8 cellular contexts compared by ENCODE assay signal in the genomic region with DNA sequence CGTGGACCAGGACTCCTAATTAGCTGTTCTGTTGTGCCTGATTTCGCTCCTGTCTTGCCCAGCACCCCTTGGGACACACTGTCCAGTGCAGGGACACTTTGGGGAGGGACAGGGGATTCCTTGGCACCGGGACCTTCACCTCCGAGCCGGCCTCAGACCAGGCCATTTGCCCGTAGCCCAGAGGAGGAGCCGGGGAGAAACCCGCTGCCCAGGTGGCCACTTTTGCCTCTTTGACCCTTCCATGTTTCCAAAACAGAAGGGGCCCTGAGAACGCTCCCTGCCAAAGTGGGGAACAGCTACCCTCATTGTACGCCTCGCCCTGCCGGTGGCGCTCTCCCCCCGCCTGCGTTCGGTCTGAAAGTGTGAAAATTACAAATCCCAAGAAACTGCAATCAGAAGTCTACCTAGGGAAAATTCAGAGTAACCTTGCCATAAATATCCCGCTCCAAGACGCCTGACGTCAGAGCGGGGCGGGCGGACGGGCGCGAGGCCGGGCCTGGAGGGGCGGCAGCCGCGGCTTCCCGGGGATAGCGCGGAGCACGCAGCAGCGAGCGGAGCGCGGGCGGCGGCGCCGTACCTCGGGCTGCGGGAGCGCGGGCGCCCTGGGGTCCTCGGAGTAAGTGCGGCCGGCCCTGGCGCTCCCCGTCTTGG. TPM values are rescaled to one million over a fixed set of nuclear protein-coding genes. Genes with fewer than 3 reads are reported as not detected.
DNase-seq lines count a peak whose midpoint lies in the region; ATAC-seq and TF ChIP-seq lines count a peak whose summit lies in the region.

A gene (plus strand): TSS at position 527 of the 651 bp plus-strand sequence. CDS start 63,927 bp downstream, outside the sequence.

- H3K27ac Mint-ChIP-seq in endodermal cell = no peak within 1 kb of the TSS

- H3K4me3 Mint-ChIP-seq in endodermal cell = peak within 1 kb of the TSS; percentile 60

- no peak within 1 kb of the TSS for H2AK5ac ChIP-seq in mesendoderm (ENCODE audit: low read length)

- H4K8ac ChIP-seq in mesendoderm (ENCODE audit: low read depth, low read length) = no peak within 1 kb of the TSS

- no peak within 1 kb of the TSS for H4K5ac ChIP-seq in mesendoderm (ENCODE audit: low read length)

- no peaks in the 10 kb centered on the region for H3K79me2 ChIP-seq in mesendoderm (ENCODE audit: control insufficient read depth, insufficient read depth, low read length)

- H3K23ac ChIP-seq in mesendoderm (ENCODE audit: low read length) = no peak within 1 kb of the TSS

- H3K56ac ChIP-seq in mesendoderm (ENCODE audit: low read length) = peak within 1 kb of the TSS; percentile 72

- H3K4me1 Mint-ChIP-seq in endodermal cell = peaks cover 4% of the 10 kb centered on the region

- H3K4me3 ChIP-seq in endodermal cell (ENCODE audit: low read length) (peak within 1 kb of the TSS; percentile 63), mesendoderm (ENCODE audit: low read length) (peak within 1 kb of the TSS; percentile 35), tibial artery (peak within 1 kb of the TSS; percentile 63 to 82)

- no peak within 1 kb of the TSS for H2BK15ac ChIP-seq in mesendoderm (replicated peaks; ENCODE audit: low read depth)

- no peak for ATAC-seq in HG03432 (IDR thresholded peaks at IDR 0.05; ENCODE audit: unreplicated experiment)

- H3K4me2 ChIP-seq in mesendoderm (ENCODE audit: low read length) = peak within 1 kb of the TSS; percentile 58

- H3K9me3 Mint-ChIP-seq in endodermal cell = no peaks in the 10 kb centered on the region

- H3K27me3 ChIP-seq in endodermal cell (ENCODE audit: control insufficient read depth, insufficient read depth, low read length, poor library complexity, severe bottlenecking) (peaks cover 30% of the 10 kb centered on the region), mesendoderm (ENCODE audit: insufficient read depth, low read length, poor library complexity) (no peaks in the 10 kb centered on the region), tibial artery (no peaks in the 10 kb centered on the region)

- H3K9me3 ChIP-seq in endodermal cell (ENCODE audit: control insufficient read depth, low read length) (no peaks in the 10 kb centered on the region), tibial artery (no peaks in the 10 kb centered on the region)

- H3K9ac ChIP-seq in endodermal cell (ENCODE audit: extremely low read depth, low read length, poor library complexity, severe bottlenecking) = no peak within 1 kb of the TSS
- peak within 1 kb of the TSS; percentile 64 for H3K9ac ChIP-seq in mesendoderm (ENCODE audit: low read length)

- no peak within 1 kb of the TSS for H2BK5ac ChIP-seq in mesendoderm (ENCODE audit: low read length)

- H3K18ac ChIP-seq in mesendoderm (ENCODE audit: low read length) = peak within 1 kb of the TSS; percentile 24

- no peaks in the 10 kb centered on the region for H3K36me3 ChIP-seq in endodermal cell (ENCODE audit: control insufficient read depth, insufficient read depth, low read length)
- no peaks in the 10 kb centered on the region for H3K36me3 ChIP-seq in mesendoderm (ENCODE audit: control insufficient read depth, insufficient read depth, low read length)
- no peaks in the 10 kb centered on the region for H3K36me3 ChIP-seq in tibial artery

- no peak within 1 kb of the TSS for H2BK120ac ChIP-seq in mesendoderm (ENCODE audit: low read depth, low read length)

- H3K36me3 Mint-ChIP-seq in endodermal cell (ENCODE audit: low read depth) = no peaks in the 10 kb centered on the region

- WGBS in endodermal cell (ENCODE audit: insufficient coverage in 1 of 2, insufficient read length in 1 of 2), 2 experiments = 7 to 18% methylated on average over 14 to 51 of the region's 51 CpGs
- WGBS in mesendoderm (ENCODE audit: extremely low coverage, insufficient coverage, low lambda C conversion rate) = no CpG with 5 or more reads among the region's 51 CpGs

- H3K4me1 ChIP-seq in endodermal cell (ENCODE audit: control insufficient read depth, insufficient read depth, low read length) (no peaks in the 10 kb centered on the region), mesendoderm (ENCODE audit: control insufficient read depth, low read depth, low read length) (no peaks in the 10 kb centered on the region), tibial artery (peaks cover 0 to 52% (median 30%) of the 10 kb centered on the region in 4 donors)

- H3K4ac ChIP-seq in mesendoderm (ENCODE audit: low read depth, low read length) = no peak within 1 kb of the TSS

- DNase-seq in AG08396 (ENCODE audit: low spot score) (peak; percentile 79), NCI-H1105 (lab: John Stamatoyannopoulos, UW) (peak; percentile 29), endodermal cell (peak; percentile 82), mesendoderm (peak; percentile 42), tibial artery (peak; percentile 63 to 89), SKM-1 (lab: John Stamatoyannopoulos, UW; ENCODE audit: unreplicated experiment) (no peak), HT-29 (ENCODE audit: low spot score) (no peak)

- TF ChIP-seq CTCF in endodermal cell (conservative IDR thresholded peaks at IDR 0.05) (no peak), tibial artery (IDR thresholded peaks at IDR 0.05) (peak in 1 of 2 experiments; percentile 11)

- no peaks in the 10 kb centered on the region for H3K79me1 ChIP-seq in mesendoderm (ENCODE audit: low read length)

- peaks cover 29% of the 10 kb centered on the region for H3K27me3 Mint-ChIP-seq in endodermal cell (ENCODE audit: insufficient read depth)

- intact Hi-C loops in tibial artery (cut with DNase I; ENCODE audit: low total_unique reads) = no loop called here

- H3K27ac ChIP-seq in endodermal cell (ENCODE audit: low read depth, low read length) (no peak within 1 kb of the TSS), mesendoderm (ENCODE audit: low read depth, low read length) (no peak within 1 kb of the TSS), tibial artery (peak within 1 kb of the TSS; percentile 86 to 95)

RNA-seq across cellular contexts. Expression of the gene that starts here (rescaled TPM):
- total RNA-seq in endodermal cell = 1 to 10 TPM in 1 of 2 donors, under 1 TPM in 1; 0.33 to 1.2 TPM
- 5.7 TPM for polyA plus RNA-seq in endodermal cell (2013, experiment 1 of 2)
- 6.7 TPM for polyA plus RNA-seq in endodermal cell (2013, experiment 2 of 2)
- polyA plus RNA-seq in mesendoderm (2013, experiment 1 of 2) = 1.7 TPM
- 1.9 TPM for polyA plus RNA-seq in mesendoderm (2013, experiment 2 of 2)
- total RNA-seq in HT-29 (2014; rRNA removed; shearing (Covaris generic)) = not detected in 2 replicates

Comparison
In these comparisons a context has a peak if more than half of its experiments do, and no peak if none do; other contexts are left out.
1. DNase-seq: peak in AG08396 (single experiment), NCI-H1105 (single experiment), endodermal cell (single experiment), mesendoderm (single experiment) and tibial artery (2 of 2); none in SKM-1 (single experiment) and HT-29 (single experiment).
2. H3K27ac ChIP-seq: peak in tibial artery (2 of 2); none in endodermal cell (single experiment) and mesendoderm (single experiment).
3. Peak in every context shown above with its lines, with median percentiles within 50 percentile points of each other: H3K4me3 ChIP-seq.